ENCODE assay signal across 20 cellular contexts in the genomic region with DNA sequence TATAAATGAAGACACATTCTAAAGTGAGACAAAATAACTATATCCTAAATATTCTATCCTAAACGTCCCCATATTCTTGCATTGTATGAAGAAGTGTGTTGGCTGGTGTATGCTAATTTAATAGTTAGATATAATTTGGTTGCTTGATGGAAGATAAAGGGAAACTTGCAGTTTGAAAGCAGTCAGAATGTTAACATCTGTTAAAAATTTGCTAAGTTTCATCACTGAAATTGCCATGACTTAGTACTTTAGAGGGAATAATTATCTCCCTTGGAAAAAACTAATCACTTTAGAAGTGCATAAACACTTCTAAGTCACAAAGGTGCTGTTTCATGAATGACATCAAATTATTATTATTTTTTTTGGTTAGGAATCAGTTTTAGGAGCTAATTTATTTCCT.
"Had no signal": no experiment of that assay in that cellular context is flagged by ENCODE, and none has a peak within 500 bp of the region (broad histone marks: within the 10 kb centered on the region; RNA-seq: fewer than 3 reads in every experiment).

No MANE protein-coding gene starts in this region.

- H3K4me2 ChIP-seq: KMS-11 had no signal

- H3K27me3 ChIP-seq: ascending aorta, cardiac muscle cell had no signal

- H3K4me3 ChIP-seq: ascending aorta, cardiac muscle cell had no signal

- H3K9ac ChIP-seq: KMS-11 had no signal

- H3K36me3 ChIP-seq: ascending aorta, cardiac muscle cell, WERI-Rb-1 had no signal

- H3K9me3 ChIP-seq: ascending aorta had no signal

- ATAC-seq: Right ventricle myocardium inferior had no signal

- H3K27ac ChIP-seq: ascending aorta, cardiac muscle cell, KMS-11, RWPE1, WERI-Rb-1 had no signal

- DNase-seq: activated CD4-positive, alpha-beta memory T cell treated with anti-CD3 and anti-CD28 coated beads, Interleukin-2, amount 10 ng/mL, durations not matched to agents 7 days and 5 days; activated CD4-positive, alpha-beta T cell treated with anti-CD3 and anti-CD28 coated beads for 1 hour; activated CD4-positive, CD25-positive, alpha-beta regulatory T cell; activated CD8-positive, alpha-beta memory T cell treated with anti-CD3 and anti-CD28 coated beads for 24 hours; activated CD8-positive, alpha-beta memory T cell treated with anti-CD3 and anti-CD28 coated beads, Interleukin-2, amount 10 ng/mL, durations not matched to agents 7 days and 5 days; activated CD8-positive, alpha-beta memory T cell treated with anti-CD3 and anti-CD28 coated beads, Interleukin-2, amount 50 U/mL, for 48 hours; activated effector memory CD4-positive, alpha-beta T cell treated with Interleukin-2 at 50 U/mL for 16 hours; activated naive CD4-positive, alpha-beta T cell; activated naive CD4-positive, alpha-beta T cell treated with anti-CD3 and anti-CD28 coated beads, Interleukin-2, amount 50 U/mL, for 16 hours; activated naive CD8-positive, alpha-beta T cell treated with anti-CD3 and anti-CD28 coated beads for 36 hours; activated T-cell treated with anti-CD3 and anti-CD28 coated beads, Interleukin-2, amount 50 U/mL, for 48 hours; NCI-H2107; NK-92 treated with Interleukin-12 subunit alpha and Interleukin-12 subunit beta, amount 100 ng/mL, for 24 hours; SIG-M5 had no signal
